ENCODE assay signal across 20 cellular contexts in genomic region chrX:10526442-10526841, GRCh38.
"Had no signal": no experiment of that assay in that cellular context is flagged by ENCODE, and none has a peak within 500 bp of the region (broad histone marks: within the 10 kb centered on the region; RNA-seq: fewer than 3 reads in every experiment).

No MANE protein-coding gene starts in this region.

- H3K27ac ChIP-seq: breast epithelium, dorsolateral prefrontal cortex, esophagus muscularis mucosa, heart left ventricle, neutrophil, ovary, prostate gland, right atrium auricular region, spleen, tibial artery had no signal

- ATAC-seq: activated T-cell treated with anti-CD3 and anti-CD28 coated beads, Interleukin-2, amount 50 U/mL, for 4 hours; effector memory CD8-positive, alpha-beta T cell; heart left ventricle; left colon; stimulated activated naive CD8-positive, alpha-beta T cell treated with anti-CD3 and anti-CD28 coated beads, Interleukin-15, Interleukin-2, amounts not matched to agents 100 U/mL and 50 U/mL, for 24 hours; WTC11 had no signal

- DNase-seq: activated CD8-positive, alpha-beta memory T cell treated with anti-CD3 and anti-CD28 coated beads for 24 hours; activated CD8-positive, alpha-beta memory T cell treated with anti-CD3 and anti-CD28 coated beads, Interleukin-2, amount 50 U/mL, for 4 hours; activated naive CD4-positive, alpha-beta T cell; activated T-cell treated with anti-CD3 and anti-CD28 coated beads, Interleukin-2, amount 50 U/mL, for 4 hours; dorsolateral prefrontal cortex; effector memory CD8-positive, alpha-beta T cell; heart left ventricle; left colon; ovary; spleen; stimulated activated CD4-positive, alpha-beta T cell treated with anti-CD3 and anti-CD28 coated beads, Interleukin-4, amount 100 ng/mL, for 24 hours; stimulated activated naive CD8-positive, alpha-beta T cell treated with anti-CD3 and anti-CD28 coated beads, Interleukin-15, Interleukin-2, amounts not matched to agents 100 U/mL and 50 U/mL, for 24 hours; T1000; tibial artery had no signal

- H3K4me3 ChIP-seq: breast epithelium, dorsolateral prefrontal cortex, esophagus muscularis mucosa, heart left ventricle, ovary, prostate gland, right atrium auricular region, spleen, tibial artery had no signal

- H3K36me3 ChIP-seq: breast epithelium, neutrophil, ovary, prostate gland, right atrium auricular region, spleen, tibial artery had no signal

- H3K27me3 ChIP-seq: esophagus muscularis mucosa, heart left ventricle, neutrophil, ovary, right atrium auricular region, spleen, tibial artery had no signal

- H3K9me3 ChIP-seq: breast epithelium, esophagus muscularis mucosa, heart left ventricle, neutrophil, ovary, prostate gland, right atrium auricular region, spleen, tibial artery had no signal

- H3K4me1 ChIP-seq: breast epithelium, esophagus muscularis mucosa, prostate gland, right atrium auricular region, spleen, tibial artery had no signal
